Comparison of ENCODE assay signal across 8 cellular contexts in genomic region chr19:1672038-1672768, GRCh38. TPM values are rescaled to one million over a fixed set of nuclear protein-coding genes. Genes with fewer than 3 reads are reported as not detected.
DNase-seq lines count a peak whose midpoint lies in the region; ATAC-seq and TF ChIP-seq lines count a peak whose summit lies in the region.

No MANE protein-coding gene starts in this region.

- no peaks in the 10 kb centered on the region for H3K9me3 ChIP-seq in CD4-positive, alpha-beta memory T cell (ENCODE audit: control insufficient read depth in 1 of 2, low read length in 2 of 2)
- H3K9me3 ChIP-seq in IMR-90 (ENCODE audit: control insufficient read depth, insufficient read depth, low read length) (no peaks in the 10 kb centered on the region), duodenal mucosa (ENCODE audit: control insufficient read depth in 1 of 2, low read length in 2 of 2) (no peaks in the 10 kb centered on the region), transverse colon (no peaks in the 10 kb centered on the region)

- no peak overlapping the region for H2BK20ac ChIP-seq in IMR-90 (ENCODE audit: low read depth, low read length)

- CTCF ChIA-PET in CD4-positive, alpha-beta memory T cell (lab: Charles Lee; ENCODE audit: partially characterized antibody) = interaction anchor here (0.9 to 4.8 kb wide), 19 partner anchors 10 to 154 kb away, joined by 3 to 52 read pairs (median 6); partner anchors contain the start of genes TCF3 and UQCR11
- CTCF ChIA-PET in IMR-90 (lab: Yijun Ruan, JAX) = interaction anchor here (0.9 to 2.1 kb wide), 5 partner anchors 12 to 124 kb away, joined by 3 to 10 read pairs (median 3); no protein-coding TSS in a partner anchor

- no peak overlapping the region for H3K4ac ChIP-seq in IMR-90 (ENCODE audit: low read depth, low read length)

- H3K36me3 Mint-ChIP-seq in CD4-positive, alpha-beta memory T cell = no peaks in the 10 kb centered on the region
- no peaks in the 10 kb centered on the region for H3K36me3 Mint-ChIP-seq in mesothelial cell of epicardium

- peak overlapping the region; percentile 94 for H3K4me2 ChIP-seq in IMR-90 (ENCODE audit: low read depth, low read length)

- no peak overlapping the region for H2BK120ac ChIP-seq in IMR-90 (ENCODE audit: low read depth, low read length)

- no peak overlapping the region for H2BK15ac ChIP-seq in IMR-90 (ENCODE audit: low read depth, low read length)

- TF ChIP-seq CTCF in IMR-90 (conservative IDR thresholded peaks at IDR 0.05; ENCODE audit: low read depth, low read length) = peak; percentile 75
- peak; percentile 79 for TF ChIP-seq CTCF in mesothelial cell of epicardium (IDR thresholded peaks at IDR 0.05; ENCODE audit: unreplicated experiment)
- peak; percentile 81 to 96 (median 88) for TF ChIP-seq CTCF in transverse colon (IDR thresholded peaks at IDR 0.05)

- TF ChIP-seq EP300 in transverse colon (IDR thresholded peaks at IDR 0.05; ENCODE audit: low read depth) = no peak

- H3K4me3 ChIP-seq in CD4-positive, alpha-beta memory T cell (ENCODE audit: low read length in 2 of 2) = no peak overlapping the region
- H3K4me3 ChIP-seq in IMR-90 (ENCODE audit: insufficient read depth, low read depth, low read length) = peak overlapping the region; percentile 34; the same call in 1 of the 2 replicates
- peak overlapping the region; percentile 32 to 35 for H3K4me3 ChIP-seq in duodenal mucosa (ENCODE audit: low read depth in 1 of 2, low read length in 2 of 2)
- peak overlapping the region in 2 of 4 donors; percentile 16 to 21 for H3K4me3 ChIP-seq in transverse colon

- no peak overlapping the region for H3K23ac ChIP-seq in IMR-90 (ENCODE audit: low read depth, low read length)

- H3K27me3 Mint-ChIP-seq in CD4-positive, alpha-beta memory T cell = peaks cover 30 to 39% of the 10 kb centered on the region in 2 donors
- peaks cover 88% of the 10 kb centered on the region for H3K27me3 Mint-ChIP-seq in mesothelial cell of epicardium (ENCODE audit: low read depth)

- BruUV-seq in IMR-90 (replicated peaks; lab: Mats Ljungman, UMichigan) = no TSS peak

- H3K27ac ChIP-seq in CD4-positive, alpha-beta memory T cell (ENCODE audit: low read depth, low read length) = no peak overlapping the region
- H3K27ac ChIP-seq in IMR-90 (ENCODE audit: insufficient read depth, low read length) (no peak overlapping the region), duodenal mucosa (ENCODE audit: low read depth, low read length) (no peak overlapping the region), transverse colon (no peak overlapping the region)

- H3K4me1 Mint-ChIP-seq in CD4-positive, alpha-beta memory T cell = peaks cover 6 to 16% (median 8%) of the 10 kb centered on the region in 4 donors
- peaks cover 11% of the 10 kb centered on the region for H3K4me1 Mint-ChIP-seq in mesothelial cell of epicardium

- peak; percentile 83 for ATAC-seq in IMR-90 (ENCODE audit: low read depth)
- no peak for ATAC-seq in GM18868 (IDR thresholded peaks at IDR 0.05; ENCODE audit: unreplicated experiment)

- no peaks in the 10 kb centered on the region for H3K79me1 ChIP-seq in IMR-90 (ENCODE audit: low read depth in 1 of 2, low read length in 2 of 2)

- H4K5ac ChIP-seq in IMR-90 (ENCODE audit: low read depth, low read length) = no peak overlapping the region

- H4K91ac ChIP-seq in IMR-90 (ENCODE audit: insufficient read depth, low read depth, low read length) = no peak overlapping the region

- H2AFZ ChIP-seq in IMR-90 (replicated peaks; ENCODE audit: low read length, poor library complexity) = peak overlapping the region; percentile 87

- no peak overlapping the region for H3K27ac Mint-ChIP-seq in CD4-positive, alpha-beta memory T cell
- H3K27ac Mint-ChIP-seq in mesothelial cell of epicardium = no peak overlapping the region

- intact Hi-C loops in CD4-positive, alpha-beta memory T cell (cut with micrococcal nuclease) = loop anchor here (1.0 to 10.0 kb wide), 4 partner anchors 66 to 153 kb away; no protein-coding TSS in a partner anchor
- intact Hi-C loops in IMR-90 (cut with micrococcal nuclease) = loop anchor here (1.0 to 2.0 kb wide), 4 partner anchors 67 to 126 kb away; partner anchors contain the start of gene UQCR11
- intact Hi-C loops in transverse colon (cut with DNase I; ENCODE audit: low total_unique reads) = loop anchor here (2.0 kb wide), 1 partner anchor 125 kb away; no protein-coding TSS in a partner anchor

- H3K36me3 ChIP-seq in CD4-positive, alpha-beta memory T cell (ENCODE audit: insufficient read depth, low read length) = no peaks in the 10 kb centered on the region
- H3K36me3 ChIP-seq in IMR-90 (ENCODE audit: control insufficient read depth, insufficient read depth, low read length) (no peaks in the 10 kb centered on the region), duodenal mucosa (ENCODE audit: control insufficient read depth in 1 of 2, insufficient read depth in 2 of 2, low read length in 2 of 2) (no peaks in the 10 kb centered on the region), transverse colon (no peaks in the 10 kb centered on the region)

- H3K56ac ChIP-seq in IMR-90 (ENCODE audit: extremely low read depth, insufficient read depth, low read length) = no peak overlapping the region

- H2BK5ac ChIP-seq in IMR-90 (ENCODE audit: low read depth, low read length, poor library complexity, severe bottlenecking) = no peak overlapping the region

- H4K20me1 ChIP-seq in IMR-90 (ENCODE audit: insufficient read depth, low read length) = no peaks in the 10 kb centered on the region

- H3K14ac ChIP-seq in IMR-90 (replicated peaks; ENCODE audit: low read depth, low read length) = no peak overlapping the region

- H3K4me1 ChIP-seq in CD4-positive, alpha-beta memory T cell (ENCODE audit: insufficient read depth, low read length) = peaks cover 14% of the 10 kb centered on the region
- H3K4me1 ChIP-seq in IMR-90 (ENCODE audit: control insufficient read depth, insufficient read depth, low read length) (peaks cover 5% of the 10 kb centered on the region), duodenal mucosa (ENCODE audit: control insufficient read depth in 1 of 2, insufficient read depth in 2 of 2, low read length in 2 of 2) (peaks cover 0 to 4% of the 10 kb centered on the region in 2 donors), transverse colon (peaks cover 8 to 19% (median 12%) of the 10 kb centered on the region in 4 donors)

- no peak overlapping the region for H3K18ac ChIP-seq in IMR-90 (ENCODE audit: low read depth, low read length)

- WGBS in IMR-90 (ENCODE audit: extremely low coverage in 2 of 2, insufficient read length in 1 of 2), 2 experiments = 0% methylated on average over 9 of the region's 57 CpGs; no CpG with 5 or more reads in 1 of the 2 experiments
- WGBS in transverse colon (ENCODE audit: low coverage in 1 of 2), 2 donors = 5 to 8% methylated on average over 14 to 49 of the region's 57 CpGs

- DNase-seq in CD4-positive, alpha-beta memory T cell = peak in 4 of 5 donors; percentile 32 to 57 (median 50)
- DNase-seq in IMR-90 = peak; percentile 30
- peak; percentile 68 for DNase-seq in activated CD4-positive, alpha-beta T cell treated with anti-CD3 and anti-CD28 coated beads for 48 hours
- no peak for DNase-seq in mesothelial cell of epicardium (ENCODE audit: low spot score in 2 of 2, unreplicated experiment in 2 of 2)
- DNase-seq in transverse colon = peak; percentile 45
- no peak for DNase-seq in hippocampal formation (lab: John Stamatoyannopoulos, UW)

- in situ Hi-C loops in IMR-90 (cut with MboI; ENCODE audit: low sequenced_read_pairs) = no loop called here
- in situ Hi-C loops in transverse colon (cut with MboI; ENCODE audit: low pct_ligation_motif_present in 1 of 4, low pct_unique_long_range_greater_than_20kb in 1 of 4, low sequenced_read_pairs in 3 of 4) = loop anchor here in 1 of 4 donors (10.0 kb wide), 1 partner anchor 127 kb away; no protein-coding TSS in a partner anchor

- H4K8ac ChIP-seq in IMR-90 (ENCODE audit: low read depth in 2 of 2, low read length in 2 of 2) = no peak overlapping the region

- H2AK9ac ChIP-seq in IMR-90 (replicated peaks; ENCODE audit: low read depth, low read length, poor library complexity) = peak overlapping the region; percentile 70

- H2AK5ac ChIP-seq in IMR-90 (ENCODE audit: low read depth, low read length) = no peak overlapping the region

- no peaks in the 10 kb centered on the region for H3K9me1 ChIP-seq in IMR-90 (ENCODE audit: insufficient read depth, low read length)

- no peaks in the 10 kb centered on the region for H3K9me3 Mint-ChIP-seq in CD4-positive, alpha-beta memory T cell
- H3K9me3 Mint-ChIP-seq in mesothelial cell of epicardium = no peaks in the 10 kb centered on the region

- H3K27me3 ChIP-seq in CD4-positive, alpha-beta memory T cell (ENCODE audit: insufficient read depth, low read length) = peaks cover 15% of the 10 kb centered on the region
- H3K27me3 ChIP-seq in IMR-90 (ENCODE audit: control insufficient read depth, insufficient read depth, low read length) (peaks cover 62% of the 10 kb centered on the region), duodenal mucosa (ENCODE audit: control insufficient read depth in 1 of 2, insufficient read depth in 2 of 2, low read length in 2 of 2) (peaks cover 35 to 55% of the 10 kb centered on the region in 2 donors), transverse colon (peaks cover 97% of the 10 kb centered on the region)

- H3K9ac ChIP-seq in IMR-90 (ENCODE audit: low read depth, low read length) = no peak overlapping the region
- no peak overlapping the region for H3K9ac ChIP-seq in duodenal mucosa (ENCODE audit: low read depth in 1 of 2, low read length in 2 of 2)

- peak; percentile 86 for TF ChIP-seq RAD21 in IMR-90 (IDR thresholded peaks at IDR 0.05; ENCODE audit: low read length)

- POLR2A ChIA-PET in CD4-positive, alpha-beta memory T cell (lab: Charles Lee; ENCODE audit: partially characterized antibody) = interaction anchor here (0.9 to 2.1 kb wide), 4 partner anchors 64 to 126 kb away, joined by 3 to 9 read pairs (median 4); partner anchors contain the start of gene UQCR11
- POLR2A ChIA-PET in IMR-90 (lab: Charles Lee; ENCODE audit: unreplicated experiment) = no interaction called here

- no peak overlapping the region for H3K4me3 Mint-ChIP-seq in CD4-positive, alpha-beta memory T cell
- H3K4me3 Mint-ChIP-seq in mesothelial cell of epicardium = no peak overlapping the region

- TF ChIP-seq POLR2A in IMR-90 (IDR thresholded peaks at IDR 0.05; ENCODE audit: low read depth, low read length) = no peak
- TF ChIP-seq POLR2A in transverse colon (IDR thresholded peaks at IDR 0.05) = no peak

- dilution Hi-C loops in IMR-90 (cut with HindIII; ENCODE audit: low sequenced_read_pairs, unreplicated experiment) = no loop called here

TF ChIP-seq in IMR-90, 13 proteins besides CTCF, POLR2A, EP300 and RAD21 (continues in another document):
- no peak for TF ChIP-seq CHD1 (IDR thresholded peaks at IDR 0.05; ENCODE audit: low read depth, low read length)
- peak; percentile 95 for TF ChIP-seq BHLHE40 (IDR thresholded peaks at IDR 0.05; ENCODE audit: low read depth, low read length)

RNA-seq across cellular contexts. Expression of gene TCF3, which starts 19.8 kb away (rescaled TPM):
- total RNA-seq in CD4-positive, alpha-beta memory T cell = 10 to 100 TPM; 72.0 to 75.7 TPM
- polyA plus RNA-seq in CD4-positive, alpha-beta memory T cell = 10 to 100 TPM in 1 of 2 donors, 1 to 10 TPM in 1; 1.8 to 13.3 TPM
- total RNA-seq in IMR-90 (2012; rRNA removed) = 29.9 and 37.5 TPM in 2 replicates
- 127 and 144 TPM in 2 replicates for polyA plus RNA-seq in IMR-90 (2012; rRNA removed)
- 84.8 and 172 TPM in 2 replicates for polyA plus RNA-seq in IMR-90 (2012; cell fraction: cytosol; rRNA removed)
- 238 and 454 TPM in 2 replicates for polyA plus RNA-seq in IMR-90 (2012; cell fraction: nucleus; rRNA removed; ENCODE audit: low replicate concordance)
- total RNA-seq in mesothelial cell of epicardium = 227 to 248 TPM (median 239 TPM) in 3 replicates
- total RNA-seq in transverse colon = 100 to 1,000 TPM in 1 of 4 donors, 10 to 100 TPM in 3; 55.9 to 160 (median 79.7) TPM

Comparison
In these comparisons a context has a peak if more than half of its experiments do, and no peak if none do; other contexts are left out.
1. DNase-seq: peak in CD4-positive, alpha-beta memory T cell (4 of 5), IMR-90 (single experiment), activated CD4-positive, alpha-beta T cell treated with anti-CD3 and anti-CD28 coated beads for 48 hours (single experiment) and transverse colon (single experiment); none in mesothelial cell of epicardium (0 of 2) and hippocampal formation (0 of 2).
2. H3K4me3 ChIP-seq: peak in IMR-90 (single experiment) and duodenal mucosa (2 of 2); none in CD4-positive, alpha-beta memory T cell (0 of 2).
3. Peak in every context shown above with its lines, with median percentiles within 50 percentile points of each other: CTCF ChIP-seq.